ENCODE assay signal across 8 cellular contexts in genomic region chr3:49930241-49930690, GRCh38. TPM values are rescaled to one million over a fixed set of nuclear protein-coding genes. Genes with fewer than 3 reads are reported as not detected.
DNase-seq lines count a peak whose midpoint lies in the region; ATAC-seq lines count a peak whose summit lies in the region.

No MANE protein-coding gene starts in this region.

- no peak for ATAC-seq in activated naive CD4-positive, alpha-beta T cell treated with anti-CD3 and anti-CD28 coated beads, Interleukin-2, amount 50 U/mL, for 72 hours
- ATAC-seq in stimulated activated effector memory CD8-positive, alpha-beta T cell treated with anti-CD3 and anti-CD28 coated beads, Interleukin-12 subunit alpha, Interleukin-12 subunit beta, amount 100 ng/mL, for 72 hours = no peak
- no peak for ATAC-seq in HG03095 (IDR thresholded peaks at IDR 0.05; ENCODE audit: unreplicated experiment)

- peaks cover 16% of the 10 kb centered on the region for H3K4me1 ChIP-seq in HUES48 (ENCODE audit: control insufficient read depth, insufficient read depth, low read length)
- peaks cover 11% of the 10 kb centered on the region for H3K4me1 ChIP-seq in iPS-18a (ENCODE audit: control insufficient read depth, low read depth, low read length)

- H3K27ac ChIP-seq in HUES48 (ENCODE audit: low read depth, low read length) (peak overlapping the region; percentile 80), iPS-18a (ENCODE audit: low read length) (no peak overlapping the region)

- peak overlapping the region; percentile 94 to 95 for H3K27ac Mint-ChIP-seq in activated naive CD4-positive, alpha-beta T cell treated with anti-CD3 and anti-CD28 coated beads, Interleukin-2, amount 50 U/mL, for 72 hours
- H3K27ac Mint-ChIP-seq in stimulated activated effector memory CD8-positive, alpha-beta T cell treated with anti-CD3 and anti-CD28 coated beads, Interleukin-12 subunit alpha, Interleukin-12 subunit beta, amount 100 ng/mL, for 72 hours = peak overlapping the region; percentile 90

- no peaks in the 10 kb centered on the region for H3K9me3 Mint-ChIP-seq in activated naive CD4-positive, alpha-beta T cell treated with anti-CD3 and anti-CD28 coated beads, Interleukin-2, amount 50 U/mL, for 72 hours
- no peaks in the 10 kb centered on the region for H3K9me3 Mint-ChIP-seq in stimulated activated effector memory CD8-positive, alpha-beta T cell treated with anti-CD3 and anti-CD28 coated beads, Interleukin-12 subunit alpha, Interleukin-12 subunit beta, amount 100 ng/mL, for 72 hours

- no peaks in the 10 kb centered on the region for H3K36me3 Mint-ChIP-seq in activated naive CD4-positive, alpha-beta T cell treated with anti-CD3 and anti-CD28 coated beads, Interleukin-2, amount 50 U/mL, for 72 hours
- H3K36me3 Mint-ChIP-seq in stimulated activated effector memory CD8-positive, alpha-beta T cell treated with anti-CD3 and anti-CD28 coated beads, Interleukin-12 subunit alpha, Interleukin-12 subunit beta, amount 100 ng/mL, for 72 hours = no peaks in the 10 kb centered on the region

- peak overlapping the region; percentile 83 for H3K4me3 Mint-ChIP-seq in stimulated activated effector memory CD8-positive, alpha-beta T cell treated with anti-CD3 and anti-CD28 coated beads, Interleukin-12 subunit alpha, Interleukin-12 subunit beta, amount 100 ng/mL, for 72 hours

- H3K36me3 ChIP-seq in HUES48 (ENCODE audit: control insufficient read depth, insufficient read depth, low read length) (no peaks in the 10 kb centered on the region), iPS-18a (ENCODE audit: control insufficient read depth, low read depth, low read length) (no peaks in the 10 kb centered on the region)

- H3K4me3 ChIP-seq in HUES48 (ENCODE audit: low read depth, low read length) = peak overlapping the region; percentile 79
- peak overlapping the region; percentile 89 for H3K4me3 ChIP-seq in iPS-18a (ENCODE audit: low read length)

- H3K9ac ChIP-seq in HUES48 (ENCODE audit: low read depth, low read length) = 0 out of 2 replicates have a peak overlapping the region, but pooled peaks have one; percentile 15
- H3K9ac ChIP-seq in iPS-18a (ENCODE audit: low read length) = peak overlapping the region; percentile 47

- DNase-seq in activated naive CD4-positive, alpha-beta T cell treated with anti-CD3 and anti-CD28 coated beads, Interleukin-2, amount 50 U/mL, for 72 hours (ENCODE audit: low spot score in 2 of 2) = no peak
- DNase-seq in stimulated activated effector memory CD8-positive, alpha-beta T cell treated with anti-CD3 and anti-CD28 coated beads, Interleukin-12 subunit alpha, Interleukin-12 subunit beta, amount 100 ng/mL, for 72 hours (ENCODE audit: low spot score in 2 of 2) = no peak
- DNase-seq in activated gamma-delta T cell (lab: John Stamatoyannopoulos, UW) (no peak), SW480 (ENCODE audit: low spot score) (no peak), NCI-H1092 treated with DMSO at 0.1 percent for 48 hours (lab: John Stamatoyannopoulos, UW) (no peak)

- H3K27me3 ChIP-seq in HUES48 (ENCODE audit: control insufficient read depth, insufficient read depth, low read length) (no peaks in the 10 kb centered on the region), iPS-18a (ENCODE audit: control insufficient read depth, insufficient read depth, low read length) (no peaks in the 10 kb centered on the region)

- H3K9me3 ChIP-seq in HUES48 (ENCODE audit: control insufficient read depth, insufficient read depth, low read length) (no peaks in the 10 kb centered on the region), iPS-18a (ENCODE audit: control insufficient read depth, low read depth, low read length) (no peaks in the 10 kb centered on the region)

- H3K4me1 Mint-ChIP-seq in stimulated activated effector memory CD8-positive, alpha-beta T cell treated with anti-CD3 and anti-CD28 coated beads, Interleukin-12 subunit alpha, Interleukin-12 subunit beta, amount 100 ng/mL, for 72 hours = peaks cover 29% of the 10 kb centered on the region

RNA-seq across cellular contexts. Expression of gene MON1A, which starts 0.7 kb away (rescaled TPM):
- 1 to 10 TPM; 6.0 to 8.4 TPM for total RNA-seq in activated naive CD4-positive, alpha-beta T cell treated with anti-CD3 and anti-CD28 coated beads, Interleukin-2, amount 50 U/mL, for 72 hours

RNA-seq across cellular contexts. Expression of gene RBM6, which starts 9.7 kb away (rescaled TPM):
- 100 to 1,000 TPM in 1 of 2 donors, 10 to 100 TPM in 1; 94.6 to 168 TPM for total RNA-seq in activated naive CD4-positive, alpha-beta T cell treated with anti-CD3 and anti-CD28 coated beads, Interleukin-2, amount 50 U/mL, for 72 hours

RNA-seq across cellular contexts. Expression of gene MST1R, which starts 26.6 kb away (rescaled TPM):
- 1 to 10 TPM in 1 of 2 donors, under 1 TPM in 1; 0.68 to 2.8 TPM for total RNA-seq in activated naive CD4-positive, alpha-beta T cell treated with anti-CD3 and anti-CD28 coated beads, Interleukin-2, amount 50 U/mL, for 72 hours
